8 cellular contexts compared by ENCODE assay signal in genomic region chr20:35664544-35665206, GRCh38. TPM values are rescaled to one million over a fixed set of nuclear protein-coding genes. Genes with fewer than 3 reads are reported as not detected.
DNase-seq lines count a peak whose midpoint lies in the region; ATAC-seq and TF ChIP-seq lines count a peak whose summit lies in the region.

Gene CPNE1 (minus strand): TSS chr20:35664900. CDS start chr20:35632923, 31,977 bp downstream.
Gene RBM12 (minus strand): TSS chr20:35664900. CDS start chr20:35655322, 9,578 bp downstream.

- peak; percentile 91 to 95 for ATAC-seq in natural killer cell treated with Interleukin-12 subunit alpha and Interleukin-12 subunit beta and Interleukin-15 and Interleukin-18, amount 100 ng/mL, for 72 hours

- peak within 1 kb of the TSS; percentile 95 to 99 for H3K27ac Mint-ChIP-seq in natural killer cell treated with Interleukin-12 subunit alpha and Interleukin-12 subunit beta and Interleukin-15 and Interleukin-18, amount 100 ng/mL, for 72 hours

- H3K27me3 Mint-ChIP-seq in natural killer cell treated with Interleukin-12 subunit alpha and Interleukin-12 subunit beta and Interleukin-15 and Interleukin-18, amount 100 ng/mL, for 72 hours = no peaks in the 10 kb centered on the region

- peak; percentile 97 for TF ChIP-seq POLR2A in Raji (IDR thresholded peaks at IDR 0.05; ENCODE audit: insufficient read depth, low read depth, low read length)

- TF ChIP-seq CTCF in fibroblast of pulmonary artery (IDR thresholded peaks at IDR 0.05; ENCODE audit: low read length, missing control alignments) = no peak

- peak within 1 kb of the TSS; percentile 84 for H3K4me3 Mint-ChIP-seq in natural killer cell treated with Interleukin-12 subunit alpha and Interleukin-12 subunit beta and Interleukin-15 and Interleukin-18, amount 100 ng/mL, for 72 hours

- peaks cover 44 to 53% of the 10 kb centered on the region in 2 donors for H3K4me1 Mint-ChIP-seq in natural killer cell treated with Interleukin-12 subunit alpha and Interleukin-12 subunit beta and Interleukin-15 and Interleukin-18, amount 100 ng/mL, for 72 hours (ENCODE audit: low read depth in 2 of 2)

- DNase-seq in EH (ENCODE audit: low read depth) (peak; percentile 92), H4 (ENCODE audit: low spot score) (peak; percentile 90), M059J (ENCODE audit: low read depth) (peak; percentile 95), fibroblast of pulmonary artery (ENCODE audit: low read depth) (peak; percentile 94)
- peak; percentile 91 for DNase-seq in activated T-helper 9 cell treated with anti-CD3 and anti-CD28 coated beads, Interleukin-2, amount 50 U/mL, for 16 hours (ENCODE audit: low read depth)
- DNase-seq in natural killer cell treated with Interleukin-12 subunit alpha and Interleukin-12 subunit beta and Interleukin-15 and Interleukin-18, amount 100 ng/mL, for 72 hours (ENCODE audit: low spot score) = peak; percentile 95
- peak; percentile 89 for DNase-seq in stimulated activated naive CD4-positive, alpha-beta T cell treated with Interleukin-2 at 50 U/mL for 16 hours (lab: John Stamatoyannopoulos, UW)

- peak within 1 kb of the TSS; percentile 67 for H3K4me3 ChIP-seq in fibroblast of pulmonary artery (replicated peaks; ENCODE audit: low read depth, low read length)

- no peaks in the 10 kb centered on the region for H3K9me3 Mint-ChIP-seq in natural killer cell treated with Interleukin-12 subunit alpha and Interleukin-12 subunit beta and Interleukin-15 and Interleukin-18, amount 100 ng/mL, for 72 hours

- H3K36me3 Mint-ChIP-seq in natural killer cell treated with Interleukin-12 subunit alpha and Interleukin-12 subunit beta and Interleukin-15 and Interleukin-18, amount 100 ng/mL, for 72 hours = peaks cover 7% of the 10 kb centered on the region

RNA-seq across cellular contexts. Expression of gene CPNE1, which starts in this region (rescaled TPM):
- 174 and 204 TPM in 2 replicates for total RNA-seq in H4 (2014; rRNA removed; shearing (Covaris generic))
- total RNA-seq in M059J (2014; rRNA removed; shearing (Covaris generic)) = 176 and 262 TPM in 2 replicates
- 100 to 1,000 TPM; 266 to 324 TPM for total RNA-seq in natural killer cell treated with Interleukin-12 subunit alpha and Interleukin-12 subunit beta and Interleukin-15 and Interleukin-18, amount 100 ng/mL, for 72 hours

RNA-seq across cellular contexts. Expression of gene RBM12, which starts in this region (rescaled TPM):
- total RNA-seq in H4 (2014; rRNA removed; shearing (Covaris generic)) = 37.1 and 62.3 TPM in 2 replicates
- 37.7 and 52.3 TPM in 2 replicates for total RNA-seq in M059J (2014; rRNA removed; shearing (Covaris generic))
- 100 to 1,000 TPM; 125 to 143 TPM for total RNA-seq in natural killer cell treated with Interleukin-12 subunit alpha and Interleukin-12 subunit beta and Interleukin-15 and Interleukin-18, amount 100 ng/mL, for 72 hours

Comparison
In these comparisons a context has a peak if more than half of its experiments do, and no peak if none do; other contexts are left out.
1. Peak in every context shown above with its lines: DNase-seq, ATAC-seq and H3K4me3 ChIP-seq.